In the genomic region with DNA sequence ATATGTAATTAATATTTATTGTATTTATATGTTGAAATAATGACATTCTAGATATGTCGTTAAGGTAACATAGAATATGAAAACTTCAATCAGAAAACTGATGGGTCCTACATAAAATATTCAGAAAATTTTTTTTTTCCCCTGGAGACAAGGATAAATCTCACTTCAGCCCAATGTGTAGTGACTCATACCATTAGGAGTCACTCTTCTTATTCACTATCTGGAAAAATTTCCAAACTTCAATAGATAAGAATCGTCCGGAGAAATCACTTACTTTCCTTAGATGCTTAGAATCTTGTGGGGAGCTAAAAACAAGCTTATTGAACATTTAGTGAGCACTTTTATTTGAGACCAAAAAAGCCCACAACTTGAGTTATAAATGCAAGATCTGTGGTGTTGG, we compare ENCODE assay signal across 20 cellular contexts. TPM values are rescaled to one million over a fixed set of nuclear protein-coding genes. Genes with fewer than 3 reads are reported as not detected.
A peak's percentile ranks its signal among the peaks of the same experiment; 100 is the strongest.
DNase-seq lines count a peak whose midpoint lies in the region; ATAC-seq, FAIRE-seq and TF ChIP-seq lines count a peak whose summit lies in the region.
"Had no signal": no experiment of that assay in that cellular context is flagged by ENCODE, and none has a peak within 500 bp of the region (broad histone marks: within the 10 kb centered on the region; RNA-seq: fewer than 3 reads in every experiment).

No MANE protein-coding gene starts in this region.

- H3K9ac ChIP-seq in astrocyte (ENCODE audit: low read length): no peak overlapping the region
- no peak overlapping the region for H3K9ac ChIP-seq in keratinocyte (ENCODE audit: control insufficient read depth, extremely low read depth, insufficient read depth, low read length)

- TF ChIP-seq CTCF in astrocyte (IDR thresholded peaks at IDR 0.05; ENCODE audit: insufficient read depth, low read depth, low read length) (no peak), keratinocyte (optimal IDR thresholded peaks at IDR 0.05 in 1 of 3, IDR thresholded peaks at IDR 0.05 in 1 of 3, conservative IDR thresholded peaks at IDR 0.05 in 1 of 3; ENCODE audit: extremely low read depth in 1 of 3, insufficient read depth in 2 of 3, low read length in 3 of 3) (no peak), tibial artery (IDR thresholded peaks at IDR 0.05) (no peak)

- no peaks in the 10 kb centered on the region for H3K27me3 ChIP-seq in astrocyte (ENCODE audit: insufficient read depth, low read length)
- no peaks in the 10 kb centered on the region for H3K27me3 ChIP-seq in keratinocyte (ENCODE audit: control insufficient read depth, extremely low read depth, insufficient read depth, low read length)
- H3K27me3 ChIP-seq in tibial artery: no peaks in the 10 kb centered on the region
- H3K27me3 ChIP-seq: BE2C had no signal

- H3K4me1 ChIP-seq in astrocyte (ENCODE audit: insufficient read depth, low read length) (no peaks in the 10 kb centered on the region), keratinocyte (ENCODE audit: control insufficient read depth, extremely low read depth, insufficient read depth, low read length) (peaks cover 20% of the 10 kb centered on the region), tibial artery (no peaks in the 10 kb centered on the region)
- H3K4me1 ChIP-seq: BE2C had no signal

- intact Hi-C loops in tibial artery (cut with DNase I; ENCODE audit: low total_unique reads): loop anchor here (2.0 kb wide), 1 partner anchor 75 kb away; no protein-coding TSS in a partner anchor

- no peaks in the 10 kb centered on the region for H3K36me3 ChIP-seq in astrocyte (ENCODE audit: insufficient read depth, low read length)
- H3K36me3 ChIP-seq in keratinocyte (ENCODE audit: control insufficient read depth in 2 of 2, extremely low read depth in 1 of 2, insufficient read depth in 2 of 2, low read length in 2 of 2): peaks cover 0 to 14% of the 10 kb centered on the region in 2 experiments
- H3K36me3 ChIP-seq in tibial artery: no peaks in the 10 kb centered on the region
- H3K36me3 ChIP-seq: BE2C had no signal

- H3K4me2 ChIP-seq in astrocyte (ENCODE audit: low read length) (no peak overlapping the region), keratinocyte (ENCODE audit: control insufficient read depth, extremely low read depth, insufficient read depth, low read depth, low read length) (peak overlapping the region; percentile 42)

- H4K20me1 ChIP-seq in astrocyte (ENCODE audit: insufficient read depth, low read length): no peaks in the 10 kb centered on the region
- H4K20me1 ChIP-seq in keratinocyte (ENCODE audit: control insufficient read depth, extremely low read depth, insufficient read depth, low read length): no peaks in the 10 kb centered on the region

- peak; percentile 68 for FAIRE-seq in astrocyte (lab: Jason Lieb, UNC)
- FAIRE-seq in keratinocyte (lab: Jason Lieb, UNC): no peak
- FAIRE-seq: A204.1, GM12892, H54, K562 had no signal

- H3K79me2 ChIP-seq in astrocyte (ENCODE audit: insufficient read depth, low read length) (no peaks in the 10 kb centered on the region), keratinocyte (ENCODE audit: control insufficient read depth, insufficient read depth, low read length) (no peaks in the 10 kb centered on the region)

- DNase-seq in ELR (ENCODE audit: low read depth): peak; percentile 61
- DNase-seq in M059J (ENCODE audit: low read depth): peak; percentile 45
- no peak for DNase-seq in astrocyte (ENCODE audit: low read depth)
- no peak for DNase-seq in keratinocyte (ENCODE audit: low read depth, low spot score)
- no peak for DNase-seq in DMS79 (lab: John Stamatoyannopoulos, UW)
- DNase-seq in tibial artery: no peak
- DNase-seq: BE2C; CD4-positive, alpha-beta memory T cell; COR-L47; DMS153; DND-41 had no signal

- H3K4me3 Mint-ChIP-seq in astrocyte (ENCODE audit: unreplicated experiment): no peak overlapping the region
- H3K4me3 Mint-ChIP-seq: CD4-positive, alpha-beta memory T cell had no signal

- no peaks in the 10 kb centered on the region for H3K27me3 Mint-ChIP-seq in astrocyte (ENCODE audit: low read depth, unreplicated experiment)

- H3K27ac Mint-ChIP-seq in astrocyte (ENCODE audit: unreplicated experiment): no peak overlapping the region
- H3K27ac Mint-ChIP-seq: CD4-positive, alpha-beta memory T cell had no signal

- H2AFZ ChIP-seq in astrocyte (ENCODE audit: low read depth, low read length) (no peak overlapping the region), keratinocyte (ENCODE audit: control insufficient read depth, low read length) (no peak overlapping the region)

- H3K4me1 Mint-ChIP-seq in astrocyte (ENCODE audit: low read depth, unreplicated experiment): no peaks in the 10 kb centered on the region
- H3K4me1 Mint-ChIP-seq: CD4-positive, alpha-beta memory T cell had no signal

- H3K27ac ChIP-seq in astrocyte (ENCODE audit: low read depth, low read length) (no peak overlapping the region), keratinocyte (ENCODE audit: control insufficient read depth, insufficient read depth, low read length) (no peak overlapping the region), tibial artery (no peak overlapping the region)
- H3K27ac ChIP-seq: C4-2B had no signal

- no peaks in the 10 kb centered on the region for H3K9me1 ChIP-seq in keratinocyte (ENCODE audit: control insufficient read depth, extremely low read depth, insufficient read depth, low read length)

- H3K36me3 Mint-ChIP-seq in astrocyte (ENCODE audit: low read depth, unreplicated experiment): peaks cover 4% of the 10 kb centered on the region
- H3K36me3 Mint-ChIP-seq: CD4-positive, alpha-beta memory T cell had no signal

- H3K9me3 Mint-ChIP-seq in astrocyte (ENCODE audit: unreplicated experiment): peaks cover 2% of the 10 kb centered on the region

- dilution Hi-C loops in keratinocyte (cut with MboI; ENCODE audit: extremely low pct_ligation_motif_present, low sequenced_read_pairs): no loop called here

- no peak for ATAC-seq in GM21423 (IDR thresholded peaks at IDR 0.05; ENCODE audit: unreplicated experiment)
- ATAC-seq: HCT116, K562 had no signal

- H3K9me3 ChIP-seq in astrocyte (ENCODE audit: insufficient read depth, low read depth, low read length) (no peaks in the 10 kb centered on the region), keratinocyte (ENCODE audit: control insufficient read depth, low read depth, low read length) (no peaks in the 10 kb centered on the region), tibial artery (no peaks in the 10 kb centered on the region)
- H3K9me3 ChIP-seq: BE2C had no signal

- H3K4me3 ChIP-seq in astrocyte (ENCODE audit: insufficient read depth, low read depth, low read length) (no peak overlapping the region), keratinocyte (ENCODE audit: control insufficient read depth in 2 of 3, extremely low read depth in 1 of 3, insufficient read depth in 2 of 3, low read depth in 1 of 3, low read length in 3 of 3) (no peak overlapping the region), tibial artery (no peak overlapping the region)
- H3K4me3 ChIP-seq: K562 had no signal

RNA-seq across cellular contexts. Expression of a gene that starts 4.6 kb away (rescaled TPM):
- total RNA-seq in M059J (2014; rRNA removed; shearing (Covaris generic)): not detected in 2 replicates
- not detected in 2 replicates for total RNA-seq in astrocyte
- polyA plus RNA-seq in keratinocyte: 15.5 to 69.8 TPM (median 44.6 TPM) in 3 replicates
- polyA plus RNA-seq in keratinocyte (2011; ENCODE audit: low read depth): 139 TPM
- polyA plus RNA-seq in keratinocyte (2011; cell fraction: cytosol; rRNA removed): 16.2 and 29.3 TPM in 2 replicates
- 90.5 and 130 TPM in 2 replicates for polyA plus RNA-seq in keratinocyte (2011; cell fraction: nucleus; rRNA removed)
- 13.5 and 47.5 TPM in 2 replicates for polyA plus RNA-seq in keratinocyte (2012; ENCODE audit: low replicate concordance)
- 3.7 to 43.4 TPM (median 28.1 TPM) in 3 replicates for polyA minus RNA-seq in keratinocyte
- polyA minus RNA-seq in keratinocyte (2011; cell fraction: cytosol; rRNA and poly(A)+ RNA removed): 19.0 TPM
- 49.6 and 87.4 TPM in 2 replicates for polyA minus RNA-seq in keratinocyte (2011; cell fraction: nucleus; rRNA and poly(A)+ RNA removed)
- total RNA-seq: CD4-positive, alpha-beta memory T cell; G401; K562 had no signal
- polyA plus RNA-seq: AG04450; CD4-positive, alpha-beta memory T cell; K562 had no signal

RNA-seq across cellular contexts. Expression of a gene that starts 49.6 kb away (rescaled TPM):
- not detected in 2 replicates for total RNA-seq in M059J (2014; rRNA removed; shearing (Covaris generic))
- total RNA-seq in astrocyte: not detected in 2 replicates
- 0.05 to 0.21 TPM (median 0.10 TPM) in 3 replicates for polyA plus RNA-seq in keratinocyte
- polyA plus RNA-seq in keratinocyte (2011; ENCODE audit: low read depth): 2.6 TPM
- 0.08 and 0.13 TPM in 2 replicates for polyA plus RNA-seq in keratinocyte (2011; cell fraction: cytosol; rRNA removed)
- polyA plus RNA-seq in keratinocyte (2011; cell fraction: nucleus; rRNA removed): 0.20 TPM in 1 of 2 replicates, not detected in the other
- 0.89 TPM in 1 of 2 replicates, not detected in the other for polyA plus RNA-seq in keratinocyte (2012; ENCODE audit: low replicate concordance)
- polyA minus RNA-seq in keratinocyte: 0.13 TPM in 1 of 3 replicates, not detected in the others
- not detected for polyA minus RNA-seq in keratinocyte (2011; cell fraction: cytosol; rRNA and poly(A)+ RNA removed)
- not detected in 2 replicates for polyA minus RNA-seq in keratinocyte (2011; cell fraction: nucleus; rRNA and poly(A)+ RNA removed)
- total RNA-seq: CD4-positive, alpha-beta memory T cell; G401; K562 had no signal
- polyA plus RNA-seq: AG04450; CD4-positive, alpha-beta memory T cell; K562 had no signal

RNA-seq across cellular contexts. Expression of a gene that starts 52.3 kb away (rescaled TPM):
- total RNA-seq in M059J (2014; rRNA removed; shearing (Covaris generic)): 0.05 TPM in 1 of 2 replicates, not detected in the other
- not detected in 2 replicates for total RNA-seq in astrocyte
- polyA plus RNA-seq in keratinocyte: 0.52 to 4.7 TPM (median 2.4 TPM) in 3 replicates
- polyA plus RNA-seq in keratinocyte (2011; ENCODE audit: low read depth): 7.5 TPM
- 0.77 and 0.96 TPM in 2 replicates for polyA plus RNA-seq in keratinocyte (2011; cell fraction: cytosol; rRNA removed)
- 0.85 and 1.0 TPM in 2 replicates for polyA plus RNA-seq in keratinocyte (2011; cell fraction: nucleus; rRNA removed)
- 0.34 and 6.5 TPM in 2 replicates for polyA plus RNA-seq in keratinocyte (2012; ENCODE audit: low replicate concordance)
- polyA minus RNA-seq in keratinocyte: 1.5 to 2.6 TPM (median 2.4 TPM) in 3 replicates
- not detected for polyA minus RNA-seq in keratinocyte (2011; cell fraction: cytosol; rRNA and poly(A)+ RNA removed)
- 1.6 TPM in 1 of 2 replicates, not detected in the other for polyA minus RNA-seq in keratinocyte (2011; cell fraction: nucleus; rRNA and poly(A)+ RNA removed)
- total RNA-seq: CD4-positive, alpha-beta memory T cell; G401; K562 had no signal
- polyA plus RNA-seq: AG04450; CD4-positive, alpha-beta memory T cell; K562 had no signal

Comparison
In these comparisons a context has a peak if more than half of its experiments do, and no peak if none do; other contexts are left out.
1. DNase-seq: peak in ELR (single experiment) and M059J (single experiment); none in astrocyte (single experiment), keratinocyte (single experiment), DMS79 (single experiment) and tibial artery (0 of 2).